ENCODE assay signal across 15 cellular contexts in genomic region chr7:75038508-75038907, GRCh38. TPM values are rescaled to one million over a fixed set of nuclear protein-coding genes. Genes with fewer than 3 reads are reported as not detected.
DNase-seq lines count a peak whose midpoint lies in the region; ATAC-seq and TF ChIP-seq lines count a peak whose summit lies in the region.
"Had no signal": no experiment of that assay in that cellular context is flagged by ENCODE, and none has a peak within 500 bp of the region (broad histone marks: within the 10 kb centered on the region; RNA-seq: fewer than 3 reads in every experiment).

No MANE protein-coding gene starts in this region.

- no peak overlapping the region for H3K27ac ChIP-seq in HCT116 (ENCODE audit: low read depth, low read length)
- H3K27ac ChIP-seq: dorsolateral prefrontal cortex, heart left ventricle had no signal

- intact Hi-C loops in HCT116 (cut with micrococcal nuclease): no loop called here

- H3K27ac Mint-ChIP-seq in neural crest cell (ENCODE audit: unreplicated experiment): no peak overlapping the region
- H3K27ac Mint-ChIP-seq: memory B cell had no signal

- peaks cover 0 to 4% of the 10 kb centered on the region in 2 experiments; a peak in 1 of 4 replicates for H3K36me3 ChIP-seq in HCT116 (ENCODE audit: control insufficient read depth in 1 of 2, insufficient read depth in 2 of 2, low read length in 2 of 2)
- H3K36me3 ChIP-seq: breast epithelium had no signal

- no peaks in the 10 kb centered on the region for H4K20me1 ChIP-seq in HCT116 (ENCODE audit: insufficient read depth)

- H3K27me3 ChIP-seq in HCT116 (ENCODE audit: insufficient read depth, low read length): no peaks in the 10 kb centered on the region
- H3K27me3 ChIP-seq: breast epithelium, dorsolateral prefrontal cortex, heart left ventricle had no signal

- H3K4me1 Mint-ChIP-seq in neural crest cell: peaks cover 8% of the 10 kb centered on the region
- H3K4me1 Mint-ChIP-seq: memory B cell had no signal

- no peak for TF ChIP-seq POLR2A in HCT116 (IDR thresholded peaks at IDR 0.05; ENCODE audit: borderline replicate concordance, extremely low read depth, insufficient read depth, insufficient read length)

- RAD21 ChIA-PET in HCT116 (lab: Charles Lee; ENCODE audit: low non-redundant PET in 1 of 2, low total read pairs in 2 of 2, uncharacterized antibody in 2 of 2, unreplicated experiment in 2 of 2): no interaction called here

- H3K9ac ChIP-seq in HCT116 (ENCODE audit: low read length): no peak overlapping the region

- DNase-seq in NCI-H1092 (lab: John Stamatoyannopoulos, UW): peak; percentile 10
- DNase-seq in NCI-H1092 treated with DMSO at 0.1 percent for 48 hours (lab: John Stamatoyannopoulos, UW): no peak
- DNase-seq in HCT116 (ENCODE audit: low read depth, low spot score): no peak
- DNase-seq in neural crest cell (ENCODE audit: low read depth, low spot score): no peak
- DNase-seq in hypothalamus (lab: John Stamatoyannopoulos, UW): no peak
- DNase-seq: activated CD4-positive, alpha-beta T cell treated with anti-CD3 and anti-CD28 coated beads, Interleukin-2, amount 50 U/mL, for 48 hours; heart left ventricle; NCI-H2081; stimulated activated naive CD4-positive, alpha-beta T cell treated with Interleukin-2 at 50 U/mL for 16 hours had no signal

- no peaks in the 10 kb centered on the region for H3K36me3 Mint-ChIP-seq in neural crest cell (ENCODE audit: low read depth)

- H3K4me2 ChIP-seq in HCT116 (ENCODE audit: low read length): no peak overlapping the region

- ATAC-seq in HCT116 (peak; percentile 64), SK-N-SH treated with all-trans-retinoic acid at 6 μM for 48 hours (peak; percentile 49), HG03095 (IDR thresholded peaks at IDR 0.05; ENCODE audit: unreplicated experiment) (no peak), GM18907 (IDR thresholded peaks at IDR 0.05; ENCODE audit: unreplicated experiment) (no peak)

- no TSS peak for BruUV-seq in HCT116 (replicated peaks; lab: Mats Ljungman, UMichigan)

- H3K79me2 ChIP-seq in HCT116 (ENCODE audit: insufficient read depth, low read length): no peaks in the 10 kb centered on the region

- H3K27me3 Mint-ChIP-seq in neural crest cell (ENCODE audit: low read depth): no peaks in the 10 kb centered on the region
- H3K27me3 Mint-ChIP-seq: memory B cell had no signal

- no peak for TF ChIP-seq RAD21 in HCT116 (IDR thresholded peaks at IDR 0.05; ENCODE audit: low read depth)

- POLR2A ChIA-PET in HCT116 (lab: Charles Lee): no interaction called here

- H3K9me3 ChIP-seq in HCT116 (ENCODE audit: control insufficient read depth in 1 of 2, insufficient read depth in 1 of 2, low read depth in 1 of 2, low read length in 2 of 2): no peaks in the 10 kb centered on the region
- H3K9me3 ChIP-seq: breast epithelium, heart left ventricle had no signal

- no peaks in the 10 kb centered on the region for H3K9me2 ChIP-seq in HCT116 (ENCODE audit: insufficient read depth)

- H3K4me3 Mint-ChIP-seq in neural crest cell: no peak overlapping the region
- H3K4me3 Mint-ChIP-seq: memory B cell had no signal

- no peaks in the 10 kb centered on the region for H3K9me3 Mint-ChIP-seq in neural crest cell
- H3K9me3 Mint-ChIP-seq: memory B cell had no signal

- no peaks in the 10 kb centered on the region for H3K4me1 ChIP-seq in HCT116 (ENCODE audit: control insufficient read depth in 1 of 2, insufficient read depth in 2 of 2, low read length in 2 of 2)
- H3K4me1 ChIP-seq: breast epithelium, heart left ventricle had no signal

- H3K4me3 ChIP-seq in HCT116 (replicated peaks in 1 of 2; ENCODE audit: low read depth in 1 of 2, low read length in 2 of 2): no peak overlapping the region
- H3K4me3 ChIP-seq: breast epithelium, dorsolateral prefrontal cortex, heart left ventricle had no signal

- CTCF ChIA-PET in HCT116 (lab: Charles Lee): no interaction called here

- no peak overlapping the region for H2AFZ ChIP-seq in HCT116 (ENCODE audit: low read depth, low read length, poor library complexity, severe bottlenecking)

- TF ChIP-seq CTCF in HCT116 (IDR thresholded peaks at IDR 0.05 in 2 of 3, conservative IDR thresholded peaks at IDR 0.05 in 1 of 3; ENCODE audit: borderline replicate concordance in 1 of 3, insufficient read depth in 1 of 3, low read depth in 2 of 3, low read length in 2 of 3) (peak in 1 of 3 experiments; percentile 20; a peak in 1 of 6 replicates), neural crest cell (conservative IDR thresholded peaks at IDR 0.05) (peak; percentile 21)

TF ChIP-seq in HCT116, 20 proteins besides CTCF, POLR2A, EP300 and RAD21:
- TF ChIP-seq EZH2 (IDR thresholded peaks at IDR 0.05) (no peak), SRF (IDR thresholded peaks at IDR 0.05; ENCODE audit: low read depth) (no peak), ZBTB33 (IDR thresholded peaks at IDR 0.05; ENCODE audit: extremely low read depth, insufficient replicate concordance, low read length) (no peak)

TF ChIP-seq in SK-N-SH treated with all-trans-retinoic acid at 6 μM for 48 hours, 23 proteins besides CTCF, POLR2A, EP300 and RAD21:
- TF ChIP-seq ZFP3 (CRISPR knock-in tag; IDR thresholded peaks at IDR 0.05): no peak
- TF ChIP-seq ZC3H10 (CRISPR knock-in tag; IDR thresholded peaks at IDR 0.05): no peak
- TF ChIP-seq CSRNP3 (CRISPR knock-in tag; IDR thresholded peaks at IDR 0.05): no peak
- no peak for TF ChIP-seq ISL1 (CRISPR knock-in tag; IDR thresholded peaks at IDR 0.05)
- TF ChIP-seq TOX (CRISPR knock-in tag; IDR thresholded peaks at IDR 0.05; ENCODE audit: borderline replicate concordance): no peak
- no peak for TF ChIP-seq RARB (CRISPR knock-in tag; IDR thresholded peaks at IDR 0.05)
- TF ChIP-seq ESRRG (CRISPR knock-in tag; IDR thresholded peaks at IDR 0.05): no peak
- TF ChIP-seq PPARA (CRISPR knock-in tag; IDR thresholded peaks at IDR 0.05; ENCODE audit: borderline replicate concordance): no peak
- TF ChIP-seq ZNF8 (CRISPR knock-in tag; IDR thresholded peaks at IDR 0.05): no peak
- no peak for TF ChIP-seq CSDC2 (CRISPR knock-in tag; IDR thresholded peaks at IDR 0.05)
- TF ChIP-seq PATZ1 (CRISPR knock-in tag; IDR thresholded peaks at IDR 0.05; ENCODE audit: borderline replicate concordance): no peak

RNA-seq across cellular contexts. Expression of gene RCC1L, which starts 35.1 kb away (rescaled TPM):
- total RNA-seq in HCT116 (2021; ENCODE audit: unreplicated experiment) (38.8 TPM), neural crest cell (54.3 and 58.5 TPM in 2 replicates)
- 27.8 and 30.2 TPM in 2 replicates for polyA plus RNA-seq in HCT116 (2012)

RNA-seq across cellular contexts. Expression of gene GTF2IRD2B, which starts 53.9 kb away (rescaled TPM):
- total RNA-seq in HCT116 (2021; ENCODE audit: unreplicated experiment) (10.0 TPM), neural crest cell (23.9 and 25.1 TPM in 2 replicates)
- polyA plus RNA-seq in HCT116 (2012): 7.6 and 8.9 TPM in 2 replicates

Comparison
In these comparisons a context has a peak if more than half of its experiments do, and no peak if none do; other contexts are left out.
1. ATAC-seq: peak in HCT116 (single experiment) and SK-N-SH treated with all-trans-retinoic acid at 6 μM for 48 hours (single experiment); none in HG03095 (single experiment) and GM18907 (single experiment).